1 cellular context compared by ENCODE assay signal in the genomic region with DNA sequence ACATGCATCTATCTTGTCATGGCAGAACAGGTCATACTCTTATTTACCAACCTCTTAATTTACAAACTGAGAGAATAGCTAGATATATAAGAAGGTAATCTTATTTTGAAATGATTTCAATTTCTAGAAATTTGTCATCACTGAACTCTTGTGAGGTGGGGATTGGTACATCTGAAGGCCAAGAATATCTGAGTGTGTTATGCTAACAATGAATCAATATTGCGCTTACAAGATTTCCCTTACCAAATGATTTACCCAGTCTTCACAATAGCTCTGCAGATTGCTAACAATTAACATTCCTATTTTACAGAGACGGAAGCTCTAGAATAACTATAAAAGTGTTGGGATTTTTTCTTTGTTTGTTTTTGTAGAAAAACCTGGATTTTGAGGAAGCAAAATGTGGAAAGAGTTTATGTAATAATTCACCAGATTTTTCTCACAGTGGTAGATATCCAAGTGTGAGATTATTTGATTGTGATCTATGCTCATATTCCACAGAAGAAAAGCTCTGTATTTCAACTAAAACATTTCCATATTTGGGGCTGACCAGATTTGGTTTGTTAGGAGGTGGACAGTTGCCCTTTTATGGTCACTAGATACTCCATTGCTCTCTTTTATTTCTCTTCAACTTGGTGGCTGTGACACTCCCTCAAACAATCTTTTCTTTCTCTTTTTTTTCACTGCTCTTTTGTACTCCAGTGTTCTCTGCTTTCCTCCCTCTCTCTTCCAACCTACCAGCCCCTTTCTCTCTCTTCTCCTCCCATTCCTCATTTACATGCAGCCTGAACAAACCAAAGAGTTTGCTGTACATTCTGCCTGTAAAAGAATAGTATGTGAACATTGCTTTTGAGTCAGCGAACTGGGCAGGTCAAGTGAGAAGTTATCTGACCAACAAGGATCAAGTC.
TF ChIP-seq lines count a peak whose summit lies in the region.

No MANE protein-coding gene starts in this region.

TF ChIP-seq in HEK293, 187 proteins besides CTCF, POLR2A, EP300 and RAD21:
- TF ChIP-seq, protein P1, sequence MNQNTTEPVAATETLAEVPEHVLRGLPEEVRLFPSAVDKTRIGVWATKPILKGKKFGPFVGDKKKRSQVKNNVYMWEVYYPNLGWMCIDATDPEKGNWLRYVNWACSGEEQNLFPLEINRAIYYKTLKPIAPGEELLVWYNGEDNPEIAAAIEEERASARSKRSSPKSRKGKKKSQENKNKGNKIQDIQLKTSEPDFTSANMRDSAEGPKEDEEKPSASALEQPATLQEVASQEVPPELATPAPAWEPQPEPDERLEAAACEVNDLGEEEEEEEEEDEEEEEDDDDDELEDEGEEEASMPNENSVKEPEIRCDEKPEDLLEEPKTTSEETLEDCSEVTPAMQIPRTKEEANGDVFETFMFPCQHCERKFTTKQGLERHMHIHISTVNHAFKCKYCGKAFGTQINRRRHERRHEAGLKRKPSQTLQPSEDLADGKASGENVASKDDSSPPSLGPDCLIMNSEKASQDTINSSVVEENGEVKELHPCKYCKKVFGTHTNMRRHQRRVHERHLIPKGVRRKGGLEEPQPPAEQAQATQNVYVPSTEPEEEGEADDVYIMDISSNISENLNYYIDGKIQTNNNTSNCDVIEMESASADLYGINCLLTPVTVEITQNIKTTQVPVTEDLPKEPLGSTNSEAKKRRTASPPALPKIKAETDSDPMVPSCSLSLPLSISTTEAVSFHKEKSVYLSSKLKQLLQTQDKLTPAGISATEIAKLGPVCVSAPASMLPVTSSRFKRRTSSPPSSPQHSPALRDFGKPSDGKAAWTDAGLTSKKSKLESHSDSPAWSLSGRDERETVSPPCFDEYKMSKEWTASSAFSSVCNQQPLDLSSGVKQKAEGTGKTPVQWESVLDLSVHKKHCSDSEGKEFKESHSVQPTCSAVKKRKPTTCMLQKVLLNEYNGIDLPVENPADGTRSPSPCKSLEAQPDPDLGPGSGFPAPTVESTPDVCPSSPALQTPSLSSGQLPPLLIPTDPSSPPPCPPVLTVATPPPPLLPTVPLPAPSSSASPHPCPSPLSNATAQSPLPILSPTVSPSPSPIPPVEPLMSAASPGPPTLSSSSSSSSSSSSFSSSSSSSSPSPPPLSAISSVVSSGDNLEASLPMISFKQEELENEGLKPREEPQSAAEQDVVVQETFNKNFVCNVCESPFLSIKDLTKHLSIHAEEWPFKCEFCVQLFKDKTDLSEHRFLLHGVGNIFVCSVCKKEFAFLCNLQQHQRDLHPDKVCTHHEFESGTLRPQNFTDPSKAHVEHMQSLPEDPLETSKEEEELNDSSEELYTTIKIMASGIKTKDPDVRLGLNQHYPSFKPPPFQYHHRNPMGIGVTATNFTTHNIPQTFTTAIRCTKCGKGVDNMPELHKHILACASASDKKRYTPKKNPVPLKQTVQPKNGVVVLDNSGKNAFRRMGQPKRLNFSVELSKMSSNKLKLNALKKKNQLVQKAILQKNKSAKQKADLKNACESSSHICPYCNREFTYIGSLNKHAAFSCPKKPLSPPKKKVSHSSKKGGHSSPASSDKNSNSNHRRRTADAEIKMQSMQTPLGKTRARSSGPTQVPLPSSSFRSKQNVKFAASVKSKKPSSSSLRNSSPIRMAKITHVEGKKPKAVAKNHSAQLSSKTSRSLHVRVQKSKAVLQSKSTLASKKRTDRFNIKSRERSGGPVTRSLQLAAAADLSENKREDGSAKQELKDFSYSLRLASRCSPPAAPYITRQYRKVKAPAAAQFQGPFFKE (tag by site-specific recombination; IDR thresholded peaks at IDR 0.05; ENCODE audit: borderline replicate concordance), result no peak
- TF ChIP-seq, protein P2, sequence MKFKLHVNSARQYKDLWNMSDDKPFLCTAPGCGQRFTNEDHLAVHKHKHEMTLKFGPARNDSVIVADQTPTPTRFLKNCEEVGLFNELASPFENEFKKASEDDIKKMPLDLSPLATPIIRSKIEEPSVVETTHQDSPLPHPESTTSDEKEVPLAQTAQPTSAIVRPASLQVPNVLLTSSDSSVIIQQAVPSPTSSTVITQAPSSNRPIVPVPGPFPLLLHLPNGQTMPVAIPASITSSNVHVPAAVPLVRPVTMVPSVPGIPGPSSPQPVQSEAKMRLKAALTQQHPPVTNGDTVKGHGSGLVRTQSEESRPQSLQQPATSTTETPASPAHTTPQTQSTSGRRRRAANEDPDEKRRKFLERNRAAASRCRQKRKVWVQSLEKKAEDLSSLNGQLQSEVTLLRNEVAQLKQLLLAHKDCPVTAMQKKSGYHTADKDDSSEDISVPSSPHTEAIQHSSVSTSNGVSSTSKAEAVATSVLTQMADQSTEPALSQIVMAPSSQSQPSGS (tag by site-specific recombination; IDR thresholded peaks at IDR 0.05; ENCODE audit: low read depth), result no peak
- TF ChIP-seq PRDM1 (tag by site-specific recombination; IDR thresholded peaks at IDR 0.05) (peak; percentile 67), ZNF521 (tag by site-specific recombination; IDR thresholded peaks at IDR 0.05) (no peak), ZNF610 (tag by site-specific recombination; IDR thresholded peaks at IDR 0.05; ENCODE audit: borderline replicate concordance) (no peak), HOXC10 (CRISPR knock-in tag; IDR thresholded peaks at IDR 0.05) (no peak), ZNF561 (tag by site-specific recombination; IDR thresholded peaks at IDR 0.05; ENCODE audit: borderline replicate concordance) (no peak), FEZF1 (tag by site-specific recombination; IDR thresholded peaks at IDR 0.05) (peak; percentile 42), SCRT1 (tag by site-specific recombination; IDR thresholded peaks at IDR 0.05; ENCODE audit: borderline replicate concordance) (no peak), ZNF274 (IDR thresholded peaks at IDR 0.05; ENCODE audit: low read length) (no peak), ZNF274 (tag by site-specific recombination; IDR thresholded peaks at IDR 0.05; ENCODE audit: borderline replicate concordance) (no peak), ZNF555 (tag by site-specific recombination; conservative IDR thresholded peaks at IDR 0.05) (no peak), ZNF169 (tag by site-specific recombination; IDR thresholded peaks at IDR 0.05) (no peak)
- TF ChIP-seq, protein P3, sequence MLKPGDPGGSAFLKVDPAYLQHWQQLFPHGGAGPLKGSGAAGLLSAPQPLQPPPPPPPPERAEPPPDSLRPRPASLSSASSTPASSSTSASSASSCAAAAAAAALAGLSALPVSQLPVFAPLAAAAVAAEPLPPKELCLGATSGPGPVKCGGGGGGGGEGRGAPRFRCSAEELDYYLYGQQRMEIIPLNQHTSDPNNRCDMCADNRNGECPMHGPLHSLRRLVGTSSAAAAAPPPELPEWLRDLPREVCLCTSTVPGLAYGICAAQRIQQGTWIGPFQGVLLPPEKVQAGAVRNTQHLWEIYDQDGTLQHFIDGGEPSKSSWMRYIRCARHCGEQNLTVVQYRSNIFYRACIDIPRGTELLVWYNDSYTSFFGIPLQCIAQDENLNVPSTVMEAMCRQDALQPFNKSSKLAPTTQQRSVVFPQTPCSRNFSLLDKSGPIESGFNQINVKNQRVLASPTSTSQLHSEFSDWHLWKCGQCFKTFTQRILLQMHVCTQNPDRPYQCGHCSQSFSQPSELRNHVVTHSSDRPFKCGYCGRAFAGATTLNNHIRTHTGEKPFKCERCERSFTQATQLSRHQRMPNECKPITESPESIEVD (tag by site-specific recombination; IDR thresholded peaks at IDR 0.05), result peak; percentile 45; the same call in 1 of the 2 replicates
- TF ChIP-seq, protein P4, sequence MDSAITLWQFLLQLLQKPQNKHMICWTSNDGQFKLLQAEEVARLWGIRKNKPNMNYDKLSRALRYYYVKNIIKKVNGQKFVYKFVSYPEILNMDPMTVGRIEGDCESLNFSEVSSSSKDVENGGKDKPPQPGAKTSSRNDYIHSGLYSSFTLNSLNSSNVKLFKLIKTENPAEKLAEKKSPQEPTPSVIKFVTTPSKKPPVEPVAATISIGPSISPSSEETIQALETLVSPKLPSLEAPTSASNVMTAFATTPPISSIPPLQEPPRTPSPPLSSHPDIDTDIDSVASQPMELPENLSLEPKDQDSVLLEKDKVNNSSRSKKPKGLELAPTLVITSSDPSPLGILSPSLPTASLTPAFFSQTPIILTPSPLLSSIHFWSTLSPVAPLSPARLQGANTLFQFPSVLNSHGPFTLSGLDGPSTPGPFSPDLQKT (IDR thresholded peaks at IDR 0.05; ENCODE audit: borderline replicate concordance, low read depth, low read length), result no peak
TF ChIP-seq in HEK293: peak in this region for 3.
